In the genomic region with DNA sequence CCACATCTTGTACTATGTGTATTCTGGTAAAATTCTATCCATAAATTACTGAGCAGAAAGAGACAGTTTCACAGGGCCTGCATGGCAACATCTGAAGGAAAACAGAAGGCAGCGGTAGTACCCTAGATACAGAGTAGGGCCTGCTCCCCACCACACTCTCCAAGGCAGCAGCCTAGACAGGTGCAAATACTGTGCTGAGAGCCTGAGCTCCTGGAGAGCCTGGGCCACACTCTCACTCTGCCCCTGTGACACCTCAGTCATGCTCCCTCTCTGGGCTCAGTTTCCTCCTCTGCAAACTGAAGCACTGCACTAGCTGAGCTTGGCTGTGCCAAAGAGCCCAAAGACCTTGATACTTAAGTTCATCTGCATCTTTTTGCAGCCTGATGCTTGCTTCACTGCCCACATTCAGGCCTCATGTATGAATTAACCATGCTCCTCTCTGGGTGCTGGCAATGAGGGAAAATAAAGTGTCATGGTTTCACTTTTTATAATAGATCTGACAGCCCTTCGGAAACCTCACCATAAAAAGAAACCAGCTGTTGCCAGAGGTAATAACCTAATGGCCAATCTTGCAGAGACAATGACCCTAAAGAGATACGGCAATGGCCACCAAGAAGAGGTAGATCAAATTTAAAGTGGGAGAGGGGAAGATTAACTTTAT, we compare ENCODE assay signal across 11 cellular contexts.
DNase-seq lines count a peak whose midpoint lies in the region; ATAC-seq and TF ChIP-seq lines count a peak whose summit lies in the region.
"Had no signal": no experiment of that assay in that cellular context is flagged by ENCODE, and none has a peak within 500 bp of the region (broad histone marks: within the 10 kb centered on the region; RNA-seq: fewer than 3 reads in every experiment).

No MANE protein-coding gene starts in this region.

- H3K4me3 ChIP-seq in cardiac muscle cell (no peak overlapping the region), right atrium auricular region (no peak overlapping the region), MM.1S (ENCODE audit: low read length) (peak overlapping the region; percentile 22; the same call in 1 of the 2 replicates)

- H3K79me2 ChIP-seq in MM.1S (ENCODE audit: low read length) = peaks cover 69% of the 10 kb centered on the region

- H3K36me3 ChIP-seq in cardiac muscle cell = no peaks in the 10 kb centered on the region
- no peaks in the 10 kb centered on the region for H3K36me3 ChIP-seq in right atrium auricular region
- H3K36me3 ChIP-seq in MM.1S (replicated peaks; ENCODE audit: insufficient read depth, low read length) = no peaks in the 10 kb centered on the region

- peak overlapping the region; percentile 22; the same call in 1 of the 2 replicates for H3K9ac ChIP-seq in MM.1S (ENCODE audit: low read length)

- H3K27me3 ChIP-seq in cardiac muscle cell = no peaks in the 10 kb centered on the region
- H3K27me3 ChIP-seq in right atrium auricular region = no peaks in the 10 kb centered on the region
- H3K27me3 ChIP-seq in MM.1S (replicated peaks; ENCODE audit: insufficient read depth, low read length) = no peaks in the 10 kb centered on the region

- no peaks in the 10 kb centered on the region for H3K9me3 ChIP-seq in cardiac muscle cell (ENCODE audit: low read depth)
- no peaks in the 10 kb centered on the region for H3K9me3 ChIP-seq in right atrium auricular region
- H3K9me3 ChIP-seq in MM.1S (replicated peaks; ENCODE audit: insufficient read depth, low read length) = no peaks in the 10 kb centered on the region

- H3K4me1 ChIP-seq in cardiac muscle cell (ENCODE audit: low read depth) = peaks cover 33% of the 10 kb centered on the region
- peaks cover 0 to 20% of the 10 kb centered on the region in 2 donors for H3K4me1 ChIP-seq in right atrium auricular region
- H3K4me1 ChIP-seq in MM.1S (ENCODE audit: low read length) = peaks cover 54% of the 10 kb centered on the region

- H3K9me2 ChIP-seq in MM.1S (replicated peaks; ENCODE audit: insufficient read depth, low read length) = no peaks in the 10 kb centered on the region

- no peaks in the 10 kb centered on the region for H4K20me1 ChIP-seq in MM.1S (ENCODE audit: insufficient read depth, low read length)

- TF ChIP-seq CTCF in cardiac muscle cell (IDR thresholded peaks at IDR 0.05; ENCODE audit: low read depth, low read length) = no peak
- TF ChIP-seq CTCF in right atrium auricular region (IDR thresholded peaks at IDR 0.05) = no peak
- TF ChIP-seq CTCF in MM.1S (IDR thresholded peaks at IDR 0.05; ENCODE audit: low read length) = no peak

- H3K27ac ChIP-seq in cardiac muscle cell (peak overlapping the region; percentile 49), right atrium auricular region (no peak overlapping the region), MM.1S (ENCODE audit: low read length) (peak overlapping the region; percentile 89)

- H2AFZ ChIP-seq in MM.1S (ENCODE audit: low read length) = no peak overlapping the region

- peak overlapping the region; percentile 76 for H3K4me2 ChIP-seq in MM.1S (ENCODE audit: low read depth, low read length)

- peaks cover 40% of the 10 kb centered on the region for H3F3A ChIP-seq in MM.1S (ENCODE audit: insufficient read depth, low read length)

- DNase-seq in cardiac muscle cell (ENCODE audit: low read depth in 1 of 2, low spot score in 1 of 2) (no peak), right atrium auricular region (ENCODE audit: low spot score) (no peak), MM.1S (peak; percentile 76), mucosa of gallbladder (ENCODE audit: low spot score) (no peak), kidney tubule cell (ENCODE audit: low spot score) (no peak), NCI-H226 (no peak), NCI-H2227 (lab: John Stamatoyannopoulos, UW; ENCODE audit: unreplicated experiment) (no peak)
- DNase-seq: NCI-H1105; stimulated activated CD4-positive, alpha-beta T cell treated with anti-CD3 and anti-CD28 coated beads, Interleukin-4, amount 100 ng/mL, for 1 hour; T-helper 9 cell had no signal

- peak; percentile 75 for ATAC-seq in HG02678 (IDR thresholded peaks at IDR 0.05; ENCODE audit: unreplicated experiment)

Comparison
In these comparisons a context has a peak if more than half of its experiments do, and no peak if none do; other contexts are left out.
1. H3K27ac ChIP-seq: peak in cardiac muscle cell (single experiment) and MM.1S (single experiment); none in right atrium auricular region (0 of 2).